ENCODE assay signal across 1 cellular context in genomic region chr12:10617868-10618267, GRCh38.
TF ChIP-seq lines count a peak whose summit lies in the region.

No MANE protein-coding gene starts in this region.

TF ChIP-seq in H1, 55 proteins besides CTCF, POLR2A, EP300 and RAD21:
- no peak for TF ChIP-seq E2F6 (IDR thresholded peaks at IDR 0.05)
- no peak for TF ChIP-seq TBP (IDR thresholded peaks at IDR 0.05; ENCODE audit: low read depth, low read length)
- no peak for TF ChIP-seq BACH1 (IDR thresholded peaks at IDR 0.05; ENCODE audit: low read length)
- no peak for TF ChIP-seq MAFK (IDR thresholded peaks at IDR 0.05; ENCODE audit: low read depth, low read length)
- TF ChIP-seq SAP30 (IDR thresholded peaks at IDR 0.05; ENCODE audit: insufficient read depth, insufficient replicate concordance, low read length) = no peak
